In genomic region chr6:137706065-137706422, GRCh38 we compare ENCODE assay signal across 18 cellular contexts.
DNase-seq lines count a peak whose midpoint lies in the region; ATAC-seq, FAIRE-seq and TF ChIP-seq lines count a peak whose summit lies in the region.
"Had no signal": no experiment of that assay in that cellular context is flagged by ENCODE, and none has a peak within 500 bp of the region (broad histone marks: within the 10 kb centered on the region; RNA-seq: fewer than 3 reads in every experiment).

No MANE protein-coding gene starts in this region.

- BruUV-seq in K562 (replicated peaks; lab: Mats Ljungman, UMichigan): no TSS peak

- no peaks in the 10 kb centered on the region for H3K9me2 ChIP-seq in MM.1S (replicated peaks; ENCODE audit: insufficient read depth, low read length)
- H3K9me2 ChIP-seq: SK-N-SH had no signal

- H3K4me3 ChIP-seq in MM.1S (ENCODE audit: low read length): peak overlapping the region; percentile 28; the same call in 1 of the 2 replicates
- H3K4me3 ChIP-seq in K562: no peak overlapping the region
- H3K4me3 ChIP-seq: body of pancreas, thoracic aorta had no signal

- H3K36me3 ChIP-seq in MM.1S (replicated peaks; ENCODE audit: insufficient read depth, low read length) (no peaks in the 10 kb centered on the region), K562 (ENCODE audit: control insufficient read depth, insufficient read depth, low read length) (no peaks in the 10 kb centered on the region)
- H3K36me3 ChIP-seq: thoracic aorta had no signal

- POLR2A ChIA-PET in K562 (lab: Yijun Ruan, JAX): interaction anchor here (1.0 kb wide), 1 partner anchor 174 kb away, joined by 3 read pairs; no protein-coding TSS in a partner anchor

- peaks cover 2% of the 10 kb centered on the region for H3K36me3 Mint-ChIP-seq in activated naive CD8-positive, alpha-beta T cell
- peaks cover 9% of the 10 kb centered on the region for H3K36me3 Mint-ChIP-seq in activated naive CD8-positive, alpha-beta T cell treated with anti-CD3 and anti-CD28 coated beads for 36 hours
- H3K36me3 Mint-ChIP-seq in chondrocyte (ENCODE audit: low read depth): no peaks in the 10 kb centered on the region
- H3K36me3 Mint-ChIP-seq: naive B cell had no signal

- no peak for TF ChIP-seq POLR2A in K562 (conservative IDR thresholded peaks at IDR 0.05)

- H3K27me3 Mint-ChIP-seq in activated naive CD8-positive, alpha-beta T cell: no peaks in the 10 kb centered on the region
- peaks cover 5% of the 10 kb centered on the region for H3K27me3 Mint-ChIP-seq in activated naive CD8-positive, alpha-beta T cell treated with anti-CD3 and anti-CD28 coated beads for 36 hours
- H3K27me3 Mint-ChIP-seq in chondrocyte (ENCODE audit: low read depth): no peaks in the 10 kb centered on the region

- ATAC-seq in K562 (no peak), GM21515 (IDR thresholded peaks at IDR 0.05; ENCODE audit: unreplicated experiment) (no peak)
- ATAC-seq: activated naive CD4-positive, alpha-beta T cell treated with anti-CD3 and anti-CD28 coated beads, Interleukin-2, amount 50 U/mL, for 72 hours had no signal

- peaks cover 55% of the 10 kb centered on the region for H3K4me1 Mint-ChIP-seq in activated naive CD8-positive, alpha-beta T cell (ENCODE audit: low read depth)
- peaks cover 61% of the 10 kb centered on the region for H3K4me1 Mint-ChIP-seq in activated naive CD8-positive, alpha-beta T cell treated with anti-CD3 and anti-CD28 coated beads for 36 hours
- H3K4me1 Mint-ChIP-seq in chondrocyte (ENCODE audit: low read depth): peaks cover 12% of the 10 kb centered on the region

- H3K4me1 ChIP-seq in MM.1S (ENCODE audit: low read length) (peaks cover 47% of the 10 kb centered on the region), K562 (replicated peaks in 1 of 2; ENCODE audit: control insufficient read depth in 2 of 2, insufficient read depth in 2 of 2, low read length in 2 of 2) (peaks cover 0 to 10% of the 10 kb centered on the region in 2 experiments; a peak in 1 of 5 replicates)
- H3K4me1 ChIP-seq: parathyroid adenoma had no signal

- H3K9me3 ChIP-seq in MM.1S (replicated peaks; ENCODE audit: insufficient read depth, low read length) (no peaks in the 10 kb centered on the region), K562 (replicated peaks; ENCODE audit: control insufficient read depth, insufficient read depth, low read depth, low read length) (no peaks in the 10 kb centered on the region)
- H3K9me3 ChIP-seq: body of pancreas, SK-N-SH, thoracic aorta had no signal

- 5% methylated on average over 2 of the region's 2 CpGs for WGBS in K562 (ENCODE audit: insufficient coverage, low coverage, missing lambda C conversion rate)

- H3K79me2 ChIP-seq in MM.1S (ENCODE audit: low read length) (peaks cover 8% of the 10 kb centered on the region), K562 (ENCODE audit: control insufficient read depth, insufficient read depth, low read length) (no peaks in the 10 kb centered on the region)
- H3K79me2 ChIP-seq: parathyroid adenoma had no signal

- H3K27ac Mint-ChIP-seq in activated naive CD8-positive, alpha-beta T cell: peak overlapping the region; percentile 30
- no peak overlapping the region for H3K27ac Mint-ChIP-seq in activated naive CD8-positive, alpha-beta T cell treated with anti-CD3 and anti-CD28 coated beads for 36 hours
- no peak overlapping the region for H3K27ac Mint-ChIP-seq in chondrocyte (ENCODE audit: unreplicated experiment)
- H3K27ac Mint-ChIP-seq: endodermal cell had no signal

- H3K4me2 ChIP-seq in MM.1S (ENCODE audit: low read depth, low read length) (peak overlapping the region; percentile 57; the same call in 1 of the 2 replicates), K562 (ENCODE audit: insufficient read depth, low read length) (peak overlapping the region; percentile 14; the same call in 1 of the 2 replicates)
- H3K4me2 ChIP-seq: SK-N-SH had no signal

- no peak for TF ChIP-seq CTCF in MM.1S (IDR thresholded peaks at IDR 0.05; ENCODE audit: low read length)
- TF ChIP-seq CTCF in K562 (IDR thresholded peaks at IDR 0.05 in 2 of 3, conservative IDR thresholded peaks at IDR 0.05 in 1 of 3; ENCODE audit: insufficient read depth in 2 of 3, low read depth in 1 of 3, low read length in 3 of 3): no peak
- no peak for TF ChIP-seq CTCF in chondrocyte (IDR thresholded peaks at IDR 0.05)

- H3K9me3 Mint-ChIP-seq in activated naive CD8-positive, alpha-beta T cell (ENCODE audit: low read depth): no peaks in the 10 kb centered on the region
- peaks cover 1% of the 10 kb centered on the region for H3K9me3 Mint-ChIP-seq in activated naive CD8-positive, alpha-beta T cell treated with anti-CD3 and anti-CD28 coated beads for 36 hours
- H3K9me3 Mint-ChIP-seq in chondrocyte (ENCODE audit: low read depth): no peaks in the 10 kb centered on the region
- H3K9me3 Mint-ChIP-seq: endodermal cell, naive B cell had no signal

- H3K4me3 Mint-ChIP-seq in activated naive CD8-positive, alpha-beta T cell: no peak overlapping the region
- H3K4me3 Mint-ChIP-seq in activated naive CD8-positive, alpha-beta T cell treated with anti-CD3 and anti-CD28 coated beads for 36 hours: no peak overlapping the region
- H3K4me3 Mint-ChIP-seq in chondrocyte (ENCODE audit: unreplicated experiment): no peak overlapping the region
- H3K4me3 Mint-ChIP-seq: endodermal cell, naive B cell had no signal

- FAIRE-seq in K562 (lab: Jason Lieb, UNC): no peak
- FAIRE-seq: colon had no signal

- TF ChIP-seq EP300 in K562 (IDR thresholded peaks at IDR 0.05; ENCODE audit: low read length): no peak

- CTCF ChIA-PET in K562 (lab: Yijun Ruan, JAX; ENCODE audit: low intra/inter-chr PET ratio): interaction anchor here (2.4 to 6.5 kb wide), 5 partner anchors 161 to 403 kb away, joined by 12 to 87 read pairs (median 19); partner anchors contain the start of gene TNFAIP3

- in situ Hi-C loops in K562 (cut with MboI): loop anchor here (5.0 to 10.0 kb wide), 4 partner anchors 91 to 296 kb away; partner anchors contain the start of gene TNFAIP3

- intact Hi-C loops in K562 (cut with micrococcal nuclease): no loop called here

- H3K9ac ChIP-seq in MM.1S (ENCODE audit: low read length) (peak overlapping the region; percentile 8; the same call in 1 of the 2 replicates), K562 (ENCODE audit: insufficient read depth in 1 of 2, low read depth in 2 of 2, low read length in 2 of 2) (no peak overlapping the region)
- H3K9ac ChIP-seq: parathyroid adenoma, SK-N-SH had no signal

- H3K9me1 ChIP-seq in K562 (ENCODE audit: control insufficient read depth, insufficient read depth, low read length): no peaks in the 10 kb centered on the region

- H4K20me1 ChIP-seq in MM.1S (ENCODE audit: insufficient read depth, low read length): no peaks in the 10 kb centered on the region
- H4K20me1 ChIP-seq in K562 (replicated peaks; ENCODE audit: control insufficient read depth, insufficient read depth, low read length): no peaks in the 10 kb centered on the region

- H2AFZ ChIP-seq in MM.1S (ENCODE audit: low read length) (peak overlapping the region; percentile 51), K562 (ENCODE audit: low read depth, low read length) (no peak overlapping the region)
- H2AFZ ChIP-seq: parathyroid adenoma had no signal

- peaks cover 18% of the 10 kb centered on the region for H3F3A ChIP-seq in MM.1S (ENCODE audit: insufficient read depth, low read length)

- no peak for DNase-seq in activated naive CD8-positive, alpha-beta T cell treated with anti-CD3 and anti-CD28 coated beads for 36 hours
- DNase-seq in MM.1S: no peak
- no peak for DNase-seq in K562 (ENCODE audit: extremely low read depth in 1 of 4, low spot score in 3 of 4)
- no peak for DNase-seq in Ammon's horn (ENCODE audit: low spot score)
- no peak for DNase-seq in chondrocyte (ENCODE audit: low spot score)
- DNase-seq: COR-L47, mesendoderm, NCI-H1105, SK-N-SH had no signal

- no peak for TF ChIP-seq RAD21 in K562 (CRISPR knock-in tag; conservative IDR thresholded peaks at IDR 0.05 in 1 of 2, IDR thresholded peaks at IDR 0.05 in 1 of 2)

- H3K27ac ChIP-seq in MM.1S (ENCODE audit: low read length) (peak overlapping the region; percentile 75; the same call in 1 of the 2 replicates), K562 (ENCODE audit: extremely low read depth, low read depth, low read length) (no peak overlapping the region)
- H3K27ac ChIP-seq: body of pancreas, parathyroid adenoma, thoracic aorta had no signal

- no peaks in the 10 kb centered on the region for H3K27me3 ChIP-seq in MM.1S (replicated peaks; ENCODE audit: insufficient read depth, low read length)
- H3K27me3 ChIP-seq in K562 (ENCODE audit: control insufficient read depth in 2 of 2, insufficient read depth in 2 of 2, low read length in 2 of 2): peaks cover 2 to 12% of the 10 kb centered on the region in 2 experiments; a peak in 2 of 5 replicates
- H3K27me3 ChIP-seq: body of pancreas had no signal

TF ChIP-seq in K562, 482 proteins besides CTCF, POLR2A, EP300 and RAD21 (continues in another document):
- TF ChIP-seq TARDBP (IDR thresholded peaks at IDR 0.05): no peak
- no peak for TF ChIP-seq ZNF224 (CRISPR knock-in tag; IDR thresholded peaks at IDR 0.05)
- no peak for TF ChIP-seq NFE2 (IDR thresholded peaks at IDR 0.05; ENCODE audit: low read depth)
- TF ChIP-seq C11orf30 (IDR thresholded peaks at IDR 0.05; ENCODE audit: low read depth): no peak
- no peak for TF ChIP-seq POLR2H (tag; IDR thresholded peaks at IDR 0.05; ENCODE audit: low read depth)
- no peak for TF ChIP-seq XRCC3 (IDR thresholded peaks at IDR 0.05)
- no peak for TF ChIP-seq ZBTB5 (IDR thresholded peaks at IDR 0.05)
- no peak for TF ChIP-seq CBX5 (IDR thresholded peaks at IDR 0.05; ENCODE audit: borderline replicate concordance, low read depth)
